Comparison of ENCODE assay signal across 10 cellular contexts in genomic region chr17:17055286-17056166, GRCh38. TPM values are rescaled to one million over a fixed set of nuclear protein-coding genes. Genes with fewer than 3 reads are reported as not detected.
DNase-seq lines count a peak whose midpoint lies in the region; ATAC-seq and TF ChIP-seq lines count a peak whose summit lies in the region.
"Had no signal": no experiment of that assay in that cellular context is flagged by ENCODE, and none has a peak within 500 bp of the region (broad histone marks: within the 10 kb centered on the region; RNA-seq: fewer than 3 reads in every experiment).

No MANE protein-coding gene starts in this region.

- TF ChIP-seq RAD21 in SK-N-SH (IDR thresholded peaks at IDR 0.05; ENCODE audit: low read length), result no peak

- H3F3A ChIP-seq in SK-N-SH (replicated peaks; ENCODE audit: insufficient read depth), result no peaks in the 10 kb centered on the region

- H3K79me2 ChIP-seq in SK-N-SH (ENCODE audit: insufficient read depth), result peaks cover 100% of the 10 kb centered on the region

- POLR2A ChIA-PET in SK-N-SH (lab: Yijun Ruan, JAX), result no interaction called here

- peaks cover 2% of the 10 kb centered on the region for H3K9me3 Mint-ChIP-seq in endodermal cell

- H3K27me3 Mint-ChIP-seq in endodermal cell (ENCODE audit: insufficient read depth), result no peaks in the 10 kb centered on the region

- no peak overlapping the region for H3K9ac ChIP-seq in SK-N-SH
- H3K9ac ChIP-seq in endodermal cell (ENCODE audit: extremely low read depth, low read length, poor library complexity, severe bottlenecking), result no peak overlapping the region

- WGBS in SK-N-SH (ENCODE audit: low lambda C conversion rate), result 88% methylated on average over 14 of the region's 16 CpGs
- 89 to 92% methylated on average over 9 to 16 of the region's 16 CpGs for WGBS in endodermal cell (ENCODE audit: insufficient coverage in 1 of 2, insufficient read length in 1 of 2), 2 experiments

- H3K36me3 ChIP-seq in SK-N-SH (replicated peaks in 1 of 2; ENCODE audit: control insufficient read depth in 1 of 2, insufficient read depth in 2 of 2, low read length in 1 of 2) (peaks cover 0 to 15% of the 10 kb centered on the region in 2 experiments), endodermal cell (ENCODE audit: control insufficient read depth, insufficient read depth, low read length) (no peaks in the 10 kb centered on the region)

- H3K4me2 ChIP-seq in SK-N-SH, result no peak overlapping the region

- H3K4me1 Mint-ChIP-seq in endodermal cell, result peaks cover 7% of the 10 kb centered on the region

- H3K9me3 ChIP-seq in SK-N-SH (no peaks in the 10 kb centered on the region), endodermal cell (ENCODE audit: control insufficient read depth, low read length) (no peaks in the 10 kb centered on the region)

- H3K4me1 ChIP-seq in SK-N-SH (ENCODE audit: control insufficient read depth in 1 of 2, insufficient read depth in 2 of 2, low read depth in 1 of 2, low read length in 1 of 2) (peaks cover 0 to 55% of the 10 kb centered on the region in 2 experiments; a peak in 2 of 4 replicates), endodermal cell (ENCODE audit: control insufficient read depth, insufficient read depth, low read length) (no peaks in the 10 kb centered on the region)

- no peak overlapping the region for H2AFZ ChIP-seq in SK-N-SH (ENCODE audit: low read depth)

- H3K27ac ChIP-seq in SK-N-SH (ENCODE audit: low read depth in 2 of 2, low read length in 1 of 2) (no peak overlapping the region), endodermal cell (ENCODE audit: low read depth, low read length) (no peak overlapping the region)

- CTCF ChIA-PET in SK-N-SH (lab: Yijun Ruan, JAX), result interaction anchor here (0.7 to 1.4 kb wide), 5 partner anchors 8 to 97 kb away, joined by 3 to 4 read pairs (median 3); no protein-coding TSS in a partner anchor

- peak; percentile 21; the same call in 1 of the 3 replicates for ATAC-seq in SK-N-SH treated with all-trans-retinoic acid at 6 μM for 48 hours

- DNase-seq in SK-N-SH (no peak), endodermal cell (peak; percentile 69), mesenteric fat pad (ENCODE audit: low spot score) (peak; percentile 79), ureter (ENCODE audit: low spot score) (peak; percentile 41), NCI-H510A treated with DMSO at 0.1 percent for 48 hours (lab: John Stamatoyannopoulos, UW) (no peak)
- no peak for DNase-seq in activated T-cell treated with anti-CD3 and anti-CD28 coated beads, Interleukin-2, amount 50 U/mL, for 48 hours
- no peak for DNase-seq in activated CD4-positive, alpha-beta T cell treated with anti-CD3 and anti-CD28 coated beads for 48 hours
- DNase-seq: NCI-H2029 treated with DMSO at 0.1 percent for 48 hours, T-helper 1 cell had no signal

- TF ChIP-seq EP300 in SK-N-SH (IDR thresholded peaks at IDR 0.05; ENCODE audit: borderline replicate concordance in 1 of 2, low read depth in 1 of 2, low read length in 1 of 2), result no peak

- peak overlapping the region; percentile 23 for H3K27ac Mint-ChIP-seq in endodermal cell

- peaks cover 100% of the 10 kb centered on the region for H4K20me1 ChIP-seq in SK-N-SH (ENCODE audit: insufficient read depth)

- H3K36me3 Mint-ChIP-seq in endodermal cell (ENCODE audit: low read depth), result peaks cover 15% of the 10 kb centered on the region

- H3K27me3 ChIP-seq in SK-N-SH (ENCODE audit: insufficient read depth), result no peaks in the 10 kb centered on the region
- H3K27me3 ChIP-seq in endodermal cell (ENCODE audit: control insufficient read depth, insufficient read depth, low read length, poor library complexity, severe bottlenecking), result no peaks in the 10 kb centered on the region

- no peak overlapping the region for H3K4me3 Mint-ChIP-seq in endodermal cell

- no peaks in the 10 kb centered on the region for H3K9me2 ChIP-seq in SK-N-SH

- TF ChIP-seq CTCF in SK-N-SH (IDR thresholded peaks at IDR 0.05) (no peak), endodermal cell (conservative IDR thresholded peaks at IDR 0.05) (peak; percentile 18)

- H3K4me3 ChIP-seq in SK-N-SH (ENCODE audit: low read depth in 2 of 2, low read length in 1 of 2), result no peak overlapping the region
- H3K4me3 ChIP-seq in endodermal cell (ENCODE audit: low read length), result no peak overlapping the region

TF ChIP-seq in SK-N-SH treated with all-trans-retinoic acid at 6 μM for 48 hours, 23 proteins besides CTCF, POLR2A, EP300 and RAD21 (continues in another document):
- TF ChIP-seq ESRRG (CRISPR knock-in tag; IDR thresholded peaks at IDR 0.05) (no peak), ZC3H10 (CRISPR knock-in tag; IDR thresholded peaks at IDR 0.05) (no peak), CSRNP3 (CRISPR knock-in tag; IDR thresholded peaks at IDR 0.05) (no peak), PATZ1 (CRISPR knock-in tag; IDR thresholded peaks at IDR 0.05; ENCODE audit: borderline replicate concordance) (no peak), ZNF8 (CRISPR knock-in tag; IDR thresholded peaks at IDR 0.05) (no peak), TCF4 (CRISPR knock-in tag; IDR thresholded peaks at IDR 0.05; ENCODE audit: borderline replicate concordance) (no peak), ZFP30 (CRISPR knock-in tag; IDR thresholded peaks at IDR 0.05) (no peak), SNAI2 (CRISPR knock-in tag; IDR thresholded peaks at IDR 0.05) (no peak)

TF ChIP-seq in SK-N-SH, 30 proteins besides CTCF, POLR2A, EP300 and RAD21:
- TF ChIP-seq GATA2 (CRISPR knock-in tag; IDR thresholded peaks at IDR 0.05), result no peak
- no peak for TF ChIP-seq FOSL2 (IDR thresholded peaks at IDR 0.05; ENCODE audit: borderline replicate concordance, low read depth)
- no peak for TF ChIP-seq FOXM1 (IDR thresholded peaks at IDR 0.05; ENCODE audit: low read depth)
- TF ChIP-seq YY1 (IDR thresholded peaks at IDR 0.05; ENCODE audit: low read depth), result no peak
- no peak for TF ChIP-seq ZBTB33 (IDR thresholded peaks at IDR 0.05; ENCODE audit: borderline replicate concordance, low read depth)
- no peak for TF ChIP-seq RCOR1 (IDR thresholded peaks at IDR 0.05; ENCODE audit: low read length)
- no peak for TF ChIP-seq MXI1 (IDR thresholded peaks at IDR 0.05; ENCODE audit: low read depth, low read length)
- no peak for TF ChIP-seq POLR2AphosphoS5 (IDR thresholded peaks at IDR 0.05; ENCODE audit: low read depth, low read length)
- TF ChIP-seq NRF1 (IDR thresholded peaks at IDR 0.05; ENCODE audit: low read depth, low read length), result no peak
- no peak for TF ChIP-seq SMC3 (IDR thresholded peaks at IDR 0.05; ENCODE audit: low read depth, low read length)
- no peak for TF ChIP-seq FOXJ3 (CRISPR knock-in tag; IDR thresholded peaks at IDR 0.05)
- TF ChIP-seq RXRA (IDR thresholded peaks at IDR 0.05; ENCODE audit: borderline replicate concordance, low read depth), result no peak

RNA-seq across cellular contexts. Expression of gene MPRIP, which starts 13.3 kb away (rescaled TPM):
- 64.4 and 69.8 TPM in 2 replicates for polyA plus RNA-seq in SK-N-SH (2012; rRNA removed)
- 48.5 and 56.7 TPM in 2 replicates for polyA plus RNA-seq in SK-N-SH (2012; cell fraction: cytosol; rRNA removed)
- 85.3 and 87.9 TPM in 2 replicates for polyA plus RNA-seq in SK-N-SH (2012; cell fraction: nucleus; rRNA removed)
- total RNA-seq in endodermal cell (100 to 1,000 TPM; 154 to 155 TPM), mesenteric fat pad (293 TPM), ureter (423 TPM)
- polyA plus RNA-seq in endodermal cell (2013, experiment 1 of 2), result 126 TPM
- polyA plus RNA-seq in endodermal cell (2013, experiment 2 of 2), result 112 TPM

Comparison
In these comparisons a context has a peak if more than half of its experiments do, and no peak if none do; other contexts are left out.
1. DNase-seq: peak in endodermal cell (single experiment), mesenteric fat pad (single experiment) and ureter (single experiment); none in SK-N-SH (single experiment), NCI-H510A treated with DMSO at 0.1 percent for 48 hours (single experiment), activated T-cell treated with anti-CD3 and anti-CD28 coated beads, Interleukin-2, amount 50 U/mL, for 48 hours (0 of 2) and activated CD4-positive, alpha-beta T cell treated with anti-CD3 and anti-CD28 coated beads for 48 hours (single experiment).